1 cellular context compared by ENCODE assay signal in genomic region chr2:152716805-152717241, GRCh38.
TF ChIP-seq lines count a peak whose summit lies in the region.

No MANE protein-coding gene starts in this region.

TF ChIP-seq in GM23338, 12 proteins besides CTCF, POLR2A, EP300 and RAD21 (continued from another document):
- no peak for TF ChIP-seq JUNB (IDR thresholded peaks at IDR 0.05; ENCODE audit: unreplicated experiment)
- TF ChIP-seq POLR2AphosphoS5 (IDR thresholded peaks at IDR 0.05; ENCODE audit: low read depth), result no peak; the same call in 1 of the 2 replicates
- TF ChIP-seq ZNF331 (CRISPR knock-in tag; IDR thresholded peaks at IDR 0.05; ENCODE audit: low read depth), result no peak
- TF ChIP-seq EZH2phosphoT487 (IDR thresholded peaks at IDR 0.05; ENCODE audit: unreplicated experiment), result no peak
- no peak for TF ChIP-seq NANOG (IDR thresholded peaks at IDR 0.05; ENCODE audit: borderline replicate concordance)
